In the genomic region with DNA sequence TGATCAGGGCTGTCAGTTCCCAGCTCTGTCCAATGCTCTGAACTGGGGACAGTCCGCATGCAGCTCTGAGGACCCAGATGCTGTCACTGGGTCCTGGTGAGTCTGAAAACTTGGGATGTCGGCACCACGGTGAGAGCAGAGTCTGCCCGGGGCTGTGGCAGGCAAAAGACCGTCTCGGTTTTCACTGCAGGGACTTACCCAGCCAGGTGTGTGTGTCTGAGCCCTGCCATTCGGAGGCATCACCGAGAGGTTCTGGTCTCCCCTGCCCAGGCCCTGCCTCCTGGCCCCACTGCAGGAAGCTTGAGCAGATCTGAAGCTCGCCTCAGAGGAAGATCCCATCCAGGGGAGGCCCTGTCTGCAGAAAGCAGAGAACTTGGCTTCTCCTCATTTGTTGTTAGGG, we compare ENCODE assay signal across 20 cellular contexts. TPM values are rescaled to one million over a fixed set of nuclear protein-coding genes. Genes with fewer than 3 reads are reported as not detected.
"Had no signal": no experiment of that assay in that cellular context is flagged by ENCODE, and none has a peak within 500 bp of the region (broad histone marks: within the 10 kb centered on the region; RNA-seq: fewer than 3 reads in every experiment).

No MANE protein-coding gene starts in this region.

- H3K27me3 Mint-ChIP-seq: activated CD4-positive, alpha-beta memory T cell treated with anti-CD3 and anti-CD28 coated beads for 36 hours; activated CD8-positive, alpha-beta memory T cell treated with anti-CD3 and anti-CD28 coated beads, Interleukin-2, amount 10 ng/mL, durations not matched to agents 7 days and 5 days; stimulated activated naive CD8-positive, alpha-beta T cell treated with anti-CD3 and anti-CD28 coated beads, Interleukin-15, Interleukin-2, amounts not matched to agents 100 ng/mL and 50 ng/mL, for 24 hours had no signal

- H3K36me3 Mint-ChIP-seq: activated CD4-positive, alpha-beta memory T cell treated with anti-CD3 and anti-CD28 coated beads for 36 hours; activated CD8-positive, alpha-beta memory T cell treated with anti-CD3 and anti-CD28 coated beads, Interleukin-2, amount 10 ng/mL, durations not matched to agents 7 days and 5 days; immature natural killer cell had no signal

- H3K9me3 ChIP-seq: adrenal gland, gastrocnemius medialis, heart left ventricle, suprapubic skin had no signal

- H3K27me3 ChIP-seq: adrenal gland had no signal

- DNase-seq: activated CD4-positive, alpha-beta memory T cell treated with anti-CD3 and anti-CD28 coated beads for 36 hours; activated CD4-positive, CD25-positive, alpha-beta regulatory T cell treated with anti-CD3 and anti-CD28 coated beads, Interleukin-2, amount 50 U/mL, for 72 hours; activated CD8-positive, alpha-beta memory T cell treated with anti-CD3 and anti-CD28 coated beads, Interleukin-2, amount 10 ng/mL, durations not matched to agents 7 days and 5 days; activated effector memory CD4-positive, alpha-beta T cell treated with Interleukin-2 at 50 U/mL for 16 hours; activated naive CD4-positive, alpha-beta T cell treated with anti-CD3 and anti-CD28 coated beads, Interleukin-2, amount 50 U/mL, for 16 hours; activated T-cell treated with anti-CD3 and anti-CD28 coated beads, Interleukin-2, amount 50 U/mL, for 1 hour; adrenal gland; dorsolateral prefrontal cortex; endodermal cell; gastrocnemius medialis; heart left ventricle; immature natural killer cell; midbrain; T-helper 9 cell had no signal

- H3K9me3 Mint-ChIP-seq: activated CD4-positive, alpha-beta memory T cell treated with anti-CD3 and anti-CD28 coated beads for 36 hours; endodermal cell; immature natural killer cell; stimulated activated naive CD8-positive, alpha-beta T cell treated with anti-CD3 and anti-CD28 coated beads, Interleukin-15, Interleukin-2, amounts not matched to agents 100 ng/mL and 50 ng/mL, for 24 hours had no signal

- H3K4me3 Mint-ChIP-seq: activated CD4-positive, alpha-beta memory T cell treated with anti-CD3 and anti-CD28 coated beads for 36 hours; activated CD8-positive, alpha-beta memory T cell treated with anti-CD3 and anti-CD28 coated beads, Interleukin-2, amount 10 ng/mL, durations not matched to agents 7 days and 5 days; endodermal cell; immature natural killer cell; stimulated activated naive CD8-positive, alpha-beta T cell treated with anti-CD3 and anti-CD28 coated beads, Interleukin-15, Interleukin-2, amounts not matched to agents 100 ng/mL and 50 ng/mL, for 24 hours had no signal

- H3K4me1 Mint-ChIP-seq: activated CD8-positive, alpha-beta memory T cell treated with anti-CD3 and anti-CD28 coated beads, Interleukin-2, amount 10 ng/mL, durations not matched to agents 7 days and 5 days; immature natural killer cell had no signal

- H3K4me3 ChIP-seq: adrenal gland, dorsolateral prefrontal cortex, gastrocnemius medialis, heart left ventricle, lung, skin epidermis, suprapubic skin had no signal

- H3K4me1 ChIP-seq: adrenal gland, gastrocnemius medialis, heart left ventricle had no signal

- H3K36me3 ChIP-seq: adrenal gland, gastrocnemius medialis, heart left ventricle, suprapubic skin had no signal

- H3K27ac Mint-ChIP-seq: activated CD4-positive, alpha-beta memory T cell treated with anti-CD3 and anti-CD28 coated beads for 36 hours; activated CD8-positive, alpha-beta memory T cell treated with anti-CD3 and anti-CD28 coated beads, Interleukin-2, amount 10 ng/mL, durations not matched to agents 7 days and 5 days; endodermal cell; immature natural killer cell; stimulated activated naive CD8-positive, alpha-beta T cell treated with anti-CD3 and anti-CD28 coated beads, Interleukin-15, Interleukin-2, amounts not matched to agents 100 ng/mL and 50 ng/mL, for 24 hours had no signal

- H3K27ac ChIP-seq: dorsolateral prefrontal cortex, gastrocnemius medialis, heart left ventricle, skin epidermis, suprapubic skin had no signal

RNA-seq across cellular contexts. Expression of gene TP53AIP1, which starts 5.2 kb away (rescaled TPM):
- total RNA-seq: activated CD4-positive, alpha-beta memory T cell treated with anti-CD3 and anti-CD28 coated beads for 36 hours; activated CD8-positive, alpha-beta memory T cell treated with anti-CD3 and anti-CD28 coated beads, Interleukin-2, amount 10 ng/mL, durations not matched to agents 7 days and 5 days; cardiac septum; endodermal cell; epithelial cell of proximal tubule; gastrocnemius medialis; heart left ventricle had no signal
- polyA plus RNA-seq: immature natural killer cell had no signal

RNA-seq across cellular contexts. Expression of gene KCNJ5, which starts 46.3 kb away (rescaled TPM):
- total RNA-seq: activated CD4-positive, alpha-beta memory T cell treated with anti-CD3 and anti-CD28 coated beads for 36 hours; activated CD8-positive, alpha-beta memory T cell treated with anti-CD3 and anti-CD28 coated beads, Interleukin-2, amount 10 ng/mL, durations not matched to agents 7 days and 5 days had no signal
- polyA plus RNA-seq: immature natural killer cell had no signal
